In the genomic region with DNA sequence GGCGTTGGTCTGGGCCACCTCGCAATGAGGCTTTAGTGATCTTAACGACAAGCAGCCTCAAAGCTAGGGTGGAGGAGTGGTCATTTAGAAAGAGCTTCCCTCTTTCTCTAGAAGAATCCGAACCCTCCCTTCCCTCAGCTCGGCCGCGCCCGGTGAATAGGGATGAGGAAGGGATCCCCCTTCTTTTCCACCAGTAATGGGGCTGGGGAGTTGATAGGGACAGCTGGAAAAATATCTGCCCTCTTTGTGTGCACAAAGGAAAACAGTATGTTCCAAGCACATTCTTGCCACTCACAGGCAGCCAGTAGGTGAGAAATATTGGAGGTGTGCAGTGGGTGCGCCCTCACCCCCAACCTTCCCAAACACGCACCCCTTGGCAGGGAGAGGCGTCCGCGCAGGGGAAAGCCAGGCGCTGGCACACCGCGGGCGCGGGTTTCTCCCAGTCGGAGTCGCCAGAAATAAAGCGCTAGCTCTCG, we compare ENCODE assay signal across 27 cellular contexts. TPM values are rescaled to one million over a fixed set of nuclear protein-coding genes. Genes with fewer than 3 reads are reported as not detected.
DNase-seq lines count a peak whose midpoint lies in the region; ATAC-seq, FAIRE-seq and TF ChIP-seq lines count a peak whose summit lies in the region.
"Had no signal": no experiment of that assay in that cellular context is flagged by ENCODE, and none has a peak within 500 bp of the region (broad histone marks: within the 10 kb centered on the region; RNA-seq: fewer than 3 reads in every experiment).

No MANE protein-coding gene starts in this region.

- peak; percentile 26 for DNase-seq in activated naive CD8-positive, alpha-beta T cell treated with anti-CD3 and anti-CD28 coated beads, Interleukin-2, amount 10 ng/mL, durations not matched to agents 7 days and 5 days
- DNase-seq in activated naive CD8-positive, alpha-beta T cell treated with anti-CD3 and anti-CD28 coated beads, Interleukin-2, amount 50 U/mL, for 24 hours, result no peak
- peak in 1 of 2 experiments; percentile 59 for DNase-seq in H1 (ENCODE audit: low read depth in 1 of 2, low spot score in 2 of 2)
- DNase-seq in neuronal stem cell (ENCODE audit: low spot score), result peak; percentile 29
- no peak for DNase-seq in urothelium cell line (ENCODE audit: low spot score)
- no peak for DNase-seq in SKM-1 (lab: John Stamatoyannopoulos, UW; ENCODE audit: unreplicated experiment)
- DNase-seq in NCI-H2029 (lab: John Stamatoyannopoulos, UW), result no peak
- no peak for DNase-seq in mesenteric fat pad (ENCODE audit: low spot score)
- DNase-seq: ACHN; activated CD4-positive, alpha-beta T cell treated with anti-CD3 and anti-CD28 coated beads, Interleukin-2, amount 50 U/mL, for 48 hours; activated effector memory CD4-positive, alpha-beta T cell treated with Interleukin-2 at 50 U/mL for 16 hours; CD4-positive, CD25-positive, alpha-beta regulatory T cell; DMS153; KBM-7; NCI-H187 treated with DMSO at 0.1 percent for 48 hours; NCI-H446; Peyer's patch; SJCRH30; stimulated activated CD4-positive, alpha-beta T cell treated with anti-CD3 and anti-CD28 coated beads, Interleukin-4, amount 100 ng/mL, for 1 hour; stomach had no signal

- H3K79me2 ChIP-seq in H1 (ENCODE audit: control insufficient read depth in 1 of 2, insufficient read depth in 2 of 2, low read length in 2 of 2), result no peaks in the 10 kb centered on the region
- H3K79me2 ChIP-seq: parathyroid adenoma had no signal

- ATAC-seq in activated naive CD8-positive, alpha-beta T cell treated with anti-CD3 and anti-CD28 coated beads, Interleukin-2, amount 10 ng/mL, durations not matched to agents 7 days and 5 days (ENCODE audit: low read depth), result no peak
- no peak for ATAC-seq in activated naive CD8-positive, alpha-beta T cell treated with anti-CD3 and anti-CD28 coated beads, Interleukin-2, amount 50 U/mL, for 24 hours

- no peaks in the 10 kb centered on the region for H3K9me3 ChIP-seq in H1 (ENCODE audit: insufficient read depth in 2 of 2, low read depth in 1 of 2, low read length in 1 of 2)
- no peaks in the 10 kb centered on the region for H3K9me3 ChIP-seq in neuronal stem cell (replicated peaks in 1 of 2; ENCODE audit: control insufficient read depth in 2 of 2, insufficient read depth in 1 of 2, low read depth in 1 of 2, low read length in 2 of 2)
- H3K9me3 ChIP-seq: breast epithelium, Peyer's patch, SJCRH30 had no signal

- H3K56ac ChIP-seq in H1 (replicated peaks; ENCODE audit: insufficient read length, low read depth, low read length), result no peak overlapping the region

- peak overlapping the region; percentile 53 to 79 for H3K4me2 ChIP-seq in H1 (ENCODE audit: insufficient read depth in 1 of 2, low read depth in 2 of 2, low read length in 2 of 2)
- H3K4me2 ChIP-seq in neuronal stem cell (ENCODE audit: insufficient read depth, low read length, poor library complexity, severe bottlenecking), result peak overlapping the region; percentile 11

- TF ChIP-seq RAD21 in H1 (IDR thresholded peaks at IDR 0.05 in 1 of 2, conservative IDR thresholded peaks at IDR 0.05 in 1 of 2; ENCODE audit: low read depth in 2 of 2, low read length in 2 of 2), result no peak

- H2BK5ac ChIP-seq in H1 (ENCODE audit: low read depth, low read length) (no peak overlapping the region), neuronal stem cell (ENCODE audit: low read length) (no peak overlapping the region)

- H3K4me3 ChIP-seq in H1 (ENCODE audit: extremely low read depth in 1 of 4, insufficient read depth in 2 of 4, low read depth in 3 of 4, low read length in 4 of 4), result peak overlapping the region in 1 of 4 experiments; percentile 34; a peak in 1 of 8 replicates
- no peak overlapping the region for H3K4me3 ChIP-seq in neuronal stem cell (ENCODE audit: low read length in 2 of 2)
- H3K4me3 ChIP-seq: breast epithelium, lung, Peyer's patch, SJCRH30, stomach had no signal

- H2AK5ac ChIP-seq in H1 (ENCODE audit: low read depth, low read length) (no peak overlapping the region), neuronal stem cell (ENCODE audit: low read depth, low read length) (no peak overlapping the region)

- no peaks in the 10 kb centered on the region; a peak in 1 of 8 replicates for H3K36me3 ChIP-seq in H1 (ENCODE audit: control insufficient read depth in 2 of 4, insufficient read depth in 4 of 4, low read length in 3 of 4)
- no peaks in the 10 kb centered on the region for H3K36me3 ChIP-seq in neuronal stem cell (replicated peaks in 1 of 2; ENCODE audit: control insufficient read depth in 2 of 2, insufficient read depth in 2 of 2, low read length in 2 of 2)
- H3K36me3 ChIP-seq: breast epithelium, Peyer's patch, SJCRH30, stomach had no signal

- no peak overlapping the region for H3K23ac ChIP-seq in H1 (ENCODE audit: insufficient read length)
- no peak overlapping the region for H3K23ac ChIP-seq in neuronal stem cell (ENCODE audit: low read depth, low read length, poor library complexity)

- no peak for TF ChIP-seq CTCF in H1 (IDR thresholded peaks at IDR 0.05; ENCODE audit: control extremely low read depth in 1 of 3, insufficient read depth in 1 of 3, low read depth in 1 of 3, low read length in 3 of 3)

- H3K9ac ChIP-seq in H1 (replicated peaks in 1 of 4; ENCODE audit: extremely low read depth in 1 of 4, low read depth in 3 of 4, low read length in 3 of 4) (no peak overlapping the region), neuronal stem cell (ENCODE audit: low read depth, low read length, poor library complexity) (no peak overlapping the region)
- H3K9ac ChIP-seq: parathyroid adenoma had no signal

- WGBS in H1 (ENCODE audit: extremely low coverage in 1 of 2, insufficient coverage in 1 of 2, insufficient read length in 1 of 2, insufficient replicate concordance in 2 of 2, low coverage in 1 of 2, low lambda C conversion rate in 2 of 2, missing lambda C conversion rate in 1 of 2), 2 experiments, result 4% methylated on average over 22 of the region's 22 CpGs; no CpG with 5 or more reads in 1 of the 2 experiments
- WGBS in neuronal stem cell (ENCODE audit: extremely low coverage in 2 of 2, insufficient read length in 2 of 2, insufficient replicate concordance in 1 of 2), 2 donors, result no CpG with 5 or more reads among the region's 22 CpGs

- H2BK120ac ChIP-seq in H1 (replicated peaks; ENCODE audit: low read depth, low read length) (no peak overlapping the region), neuronal stem cell (ENCODE audit: low read depth, low read length) (no peak overlapping the region)

- peaks cover 2% of the 10 kb centered on the region for H3K36me3 Mint-ChIP-seq in activated naive CD8-positive, alpha-beta T cell treated with anti-CD3 and anti-CD28 coated beads, Interleukin-2, amount 10 ng/mL, durations not matched to agents 7 days and 5 days
- no peaks in the 10 kb centered on the region for H3K36me3 Mint-ChIP-seq in activated naive CD8-positive, alpha-beta T cell treated with anti-CD3 and anti-CD28 coated beads, Interleukin-2, amount 50 U/mL, for 24 hours (ENCODE audit: low read depth)

- H3K4ac ChIP-seq in H1 (replicated peaks; ENCODE audit: insufficient read length, low read depth, low read length) (no peak overlapping the region), neuronal stem cell (ENCODE audit: low read length) (no peak overlapping the region)

- H3K4me1 Mint-ChIP-seq in activated naive CD8-positive, alpha-beta T cell treated with anti-CD3 and anti-CD28 coated beads, Interleukin-2, amount 10 ng/mL, durations not matched to agents 7 days and 5 days, result peaks cover 16% of the 10 kb centered on the region
- peaks cover 20% of the 10 kb centered on the region for H3K4me1 Mint-ChIP-seq in activated naive CD8-positive, alpha-beta T cell treated with anti-CD3 and anti-CD28 coated beads, Interleukin-2, amount 50 U/mL, for 24 hours

- POLR2A ChIA-PET in activated naive CD8-positive, alpha-beta T cell treated with anti-CD3 and anti-CD28 coated beads, Interleukin-2, amount 10 ng/mL, durations not matched to agents 7 days and 5 days (lab: Charles Lee), result no interaction called here
- POLR2A ChIA-PET in H1 (lab: Charles Lee; ENCODE audit: partially characterized antibody), result interaction anchor here (0.6 to 2.3 kb wide), 3 partner anchors 11 to 15 kb away, joined by 4 to 10 read pairs (median 4); no protein-coding TSS in a partner anchor

- CTCF ChIA-PET in H1 (lab: Charles Lee; ENCODE audit: partially characterized antibody), result interaction anchor here (5.4 to 10.2 kb wide), 3 partner anchors 8 to 20 kb away, joined by 71 to 150 read pairs (median 85); a partner anchor contains a TSS

- H4K8ac ChIP-seq in H1 (ENCODE audit: extremely low read depth, insufficient read depth, low read length) (no peak overlapping the region; the same call in 1 of the 2 replicates), neuronal stem cell (ENCODE audit: low read depth, low read length) (no peak overlapping the region)

- peaks cover 4% of the 10 kb centered on the region; the same call in 1 of the 2 replicates for H3K23me2 ChIP-seq in H1 (ENCODE audit: low read depth, low read length)

- H3K27ac Mint-ChIP-seq in activated naive CD8-positive, alpha-beta T cell treated with anti-CD3 and anti-CD28 coated beads, Interleukin-2, amount 10 ng/mL, durations not matched to agents 7 days and 5 days, result no peak overlapping the region
- H3K27ac Mint-ChIP-seq in activated naive CD8-positive, alpha-beta T cell treated with anti-CD3 and anti-CD28 coated beads, Interleukin-2, amount 50 U/mL, for 24 hours, result no peak overlapping the region
- H3K27ac Mint-ChIP-seq: CD4-positive, CD25-positive, alpha-beta regulatory T cell had no signal

- no peak overlapping the region for H4K91ac ChIP-seq in H1 (replicated peaks; ENCODE audit: insufficient read length, low read length)
- no peak overlapping the region for H4K91ac ChIP-seq in neuronal stem cell (ENCODE audit: low read depth, low read length, poor library complexity)

- H2AFZ ChIP-seq in H1 (ENCODE audit: low read length) (no peak overlapping the region), neuronal stem cell (ENCODE audit: low read length) (no peak overlapping the region)
- H2AFZ ChIP-seq: parathyroid adenoma had no signal

- H3K4me3 Mint-ChIP-seq in activated naive CD8-positive, alpha-beta T cell treated with anti-CD3 and anti-CD28 coated beads, Interleukin-2, amount 10 ng/mL, durations not matched to agents 7 days and 5 days, result no peak overlapping the region
- H3K4me3 Mint-ChIP-seq in activated naive CD8-positive, alpha-beta T cell treated with anti-CD3 and anti-CD28 coated beads, Interleukin-2, amount 50 U/mL, for 24 hours, result no peak overlapping the region
- H3K4me3 Mint-ChIP-seq: CD4-positive, CD25-positive, alpha-beta regulatory T cell had no signal

- H2BK15ac ChIP-seq in H1 (ENCODE audit: low read length), result no peak overlapping the region
- H2BK15ac ChIP-seq in neuronal stem cell (ENCODE audit: low read length), result no peak overlapping the region

- peaks cover 10% of the 10 kb centered on the region for H3K9me3 Mint-ChIP-seq in activated naive CD8-positive, alpha-beta T cell treated with anti-CD3 and anti-CD28 coated beads, Interleukin-2, amount 10 ng/mL, durations not matched to agents 7 days and 5 days
- H3K9me3 Mint-ChIP-seq in activated naive CD8-positive, alpha-beta T cell treated with anti-CD3 and anti-CD28 coated beads, Interleukin-2, amount 50 U/mL, for 24 hours, result no peaks in the 10 kb centered on the region

- no peak overlapping the region for H2BK20ac ChIP-seq in H1 (ENCODE audit: low read length)

- peaks cover 27 to 33% of the 10 kb centered on the region in 2 experiments for H4K20me1 ChIP-seq in H1 (replicated peaks in 1 of 2; ENCODE audit: control insufficient read depth in 1 of 2, insufficient read depth in 2 of 2, low read length in 2 of 2)

- H3K79me1 ChIP-seq in H1 (ENCODE audit: low read depth, low read length) (no peaks in the 10 kb centered on the region), neuronal stem cell (ENCODE audit: low read depth, low read length) (peaks cover 5% of the 10 kb centered on the region)

- no peak overlapping the region for H3K14ac ChIP-seq in H1 (ENCODE audit: insufficient read length)
- no peak overlapping the region for H3K14ac ChIP-seq in neuronal stem cell (ENCODE audit: low read length)

- H3K18ac ChIP-seq in H1 (ENCODE audit: extremely low read depth, low read length) (no peak overlapping the region), neuronal stem cell (ENCODE audit: low read length) (peak overlapping the region; percentile 92)

- H3K27me3 Mint-ChIP-seq in activated naive CD8-positive, alpha-beta T cell treated with anti-CD3 and anti-CD28 coated beads, Interleukin-2, amount 10 ng/mL, durations not matched to agents 7 days and 5 days, result peaks cover 94% of the 10 kb centered on the region
- peaks cover 94% of the 10 kb centered on the region for H3K27me3 Mint-ChIP-seq in activated naive CD8-positive, alpha-beta T cell treated with anti-CD3 and anti-CD28 coated beads, Interleukin-2, amount 50 U/mL, for 24 hours

- H4K5ac ChIP-seq in H1 (ENCODE audit: insufficient read length, low read depth, low read length), result no peak overlapping the region

- TF ChIP-seq POLR2A in H1 (IDR thresholded peaks at IDR 0.05; ENCODE audit: control extremely low read depth in 1 of 2, low read depth in 2 of 2, low read length in 2 of 2), result no peak

- H3K4me1 ChIP-seq in H1 (replicated peaks in 1 of 4; ENCODE audit: control insufficient read depth in 3 of 4, insufficient read depth in 4 of 4, low read length in 3 of 4) (peaks cover 6 to 30% (median 22%) of the 10 kb centered on the region in 4 experiments), neuronal stem cell (ENCODE audit: control insufficient read depth in 2 of 2, insufficient read depth in 1 of 2, low read depth in 1 of 2, low read length in 2 of 2) (peaks cover 2 to 13% of the 10 kb centered on the region in 2 donors)
- H3K4me1 ChIP-seq: breast epithelium, parathyroid adenoma, SJCRH30 had no signal

- no peak for TF ChIP-seq EP300 in H1 (IDR thresholded peaks at IDR 0.05; ENCODE audit: borderline replicate concordance in 1 of 2, low read depth in 2 of 2, low read length in 2 of 2)

- H2BK12ac ChIP-seq in H1 (ENCODE audit: low read depth, low read length), result 0 out of 2 replicates have a peak overlapping the region, but pooled peaks have one; percentile 39
- H2BK12ac ChIP-seq in neuronal stem cell (ENCODE audit: low read length), result no peak overlapping the region

- no peak overlapping the region for H3K27ac ChIP-seq in H1 (ENCODE audit: low read depth, low read length)
- no peak overlapping the region for H3K27ac ChIP-seq in neuronal stem cell (replicated peaks; ENCODE audit: low read length)
- H3K27ac ChIP-seq: breast epithelium, parathyroid adenoma, Peyer's patch, SJCRH30, skin epidermis, stomach had no signal

- FAIRE-seq in H1 (lab: Jason Lieb, UNC) (no peak), urothelium cell line (lab: Jason Lieb, UNC) (peak; percentile 20)
- FAIRE-seq: islet of Langerhans had no signal

- H3K27me3 ChIP-seq in H1 (replicated peaks in 1 of 4; ENCODE audit: control insufficient read depth in 3 of 4, extremely low read depth in 1 of 4, insufficient read depth in 3 of 4, low read length in 3 of 4) (peaks cover 96 to 100% (median 100%) of the 10 kb centered on the region in 4 experiments), neuronal stem cell (ENCODE audit: control insufficient read depth in 3 of 3, insufficient read depth in 3 of 3, low read depth in 1 of 3, low read length in 3 of 3) (peaks cover 51 to 100% (median 98%) of the 10 kb centered on the region in 3 experiments)
- H3K27me3 ChIP-seq: SJCRH30 had no signal

RNA-seq across cellular contexts. Expression of a gene that starts 6.5 kb away (rescaled TPM):
- not detected for total RNA-seq in activated naive CD8-positive, alpha-beta T cell treated with anti-CD3 and anti-CD28 coated beads, Interleukin-2, amount 10 ng/mL, durations not matched to agents 7 days and 5 days
- total RNA-seq in H1 (2021; fragmentation: NEBNext Ultra II Directional; extraction: Animal tissue kit (Norgen Biotek cat#: 25700)), result not detected in 2 replicates
- polyA plus RNA-seq in H1 (2011; rRNA removed), result 0.06 TPM in 1 of 2 replicates, not detected in the other
- not detected for polyA plus RNA-seq in H1 (2011; cell fraction: cytosol; rRNA removed)
- polyA plus RNA-seq in H1 (2011; cell fraction: nucleus; rRNA removed), result 0.17 TPM
- polyA plus RNA-seq in H1 (2012, experiment 1 of 2), result not detected in 4 replicates
- not detected for polyA plus RNA-seq in H1 (2012, experiment 2 of 2)
- not detected for polyA plus RNA-seq in H1 (2013, experiment 1 of 2)
- 0.06 TPM for polyA plus RNA-seq in H1 (2013, experiment 2 of 2)
- 0.22 TPM in 1 of 2 replicates, not detected in the other for polyA minus RNA-seq in H1 (2011; rRNA and poly(A)+ RNA removed)
- polyA minus RNA-seq in H1 (2011; cell fraction: cytosol; rRNA and poly(A)+ RNA removed), result not detected
- polyA minus RNA-seq in H1 (2011; cell fraction: nucleus; rRNA and poly(A)+ RNA removed), result 0.60 TPM
- 5.1 TPM for polyA plus RNA-seq in neuronal stem cell (2013, experiment 1 of 2)
- polyA plus RNA-seq in neuronal stem cell (2013, experiment 2 of 2), result 4.3 TPM
- 0.22 TPM for total RNA-seq in mesenteric fat pad
- total RNA-seq: breast epithelium; CD4-positive, CD25-positive, alpha-beta regulatory T cell; myocyte; Peyer's patch; SJCRH30; T-helper 2 cell treated with Interferon-gamma antibody and Interleukin-4, amounts not matched to agents 100 ng/mL and 5 ng/mL, for 36 hours had no signal
- polyA plus RNA-seq: CD4-positive, CD25-positive, alpha-beta regulatory T cell had no signal

RNA-seq across cellular contexts. Expression of a gene that starts 12.8 kb away (rescaled TPM):
- total RNA-seq in activated naive CD8-positive, alpha-beta T cell treated with anti-CD3 and anti-CD28 coated beads, Interleukin-2, amount 10 ng/mL, durations not matched to agents 7 days and 5 days, result not detected
- total RNA-seq in H1 (2021; fragmentation: NEBNext Ultra II Directional; extraction: Animal tissue kit (Norgen Biotek cat#: 25700)), result not detected in 2 replicates
- not detected in 2 replicates for polyA plus RNA-seq in H1 (2011; rRNA removed)
- polyA plus RNA-seq in H1 (2011; cell fraction: cytosol; rRNA removed), result not detected
- not detected for polyA plus RNA-seq in H1 (2011; cell fraction: nucleus; rRNA removed)
- not detected in 4 replicates for polyA plus RNA-seq in H1 (2012, experiment 1 of 2)
- not detected for polyA plus RNA-seq in H1 (2012, experiment 2 of 2)
- 0.06 TPM for polyA plus RNA-seq in H1 (2013, experiment 1 of 2)
- not detected for polyA plus RNA-seq in H1 (2013, experiment 2 of 2)
- polyA minus RNA-seq in H1 (2011; rRNA and poly(A)+ RNA removed), result not detected in 2 replicates
- polyA minus RNA-seq in H1 (2011; cell fraction: cytosol; rRNA and poly(A)+ RNA removed), result not detected
- not detected for polyA minus RNA-seq in H1 (2011; cell fraction: nucleus; rRNA and poly(A)+ RNA removed)
- 0.52 TPM for polyA plus RNA-seq in neuronal stem cell (2013, experiment 1 of 2)
- polyA plus RNA-seq in neuronal stem cell (2013, experiment 2 of 2), result 0.66 TPM
- not detected for total RNA-seq in mesenteric fat pad
- total RNA-seq: CD4-positive, CD25-positive, alpha-beta regulatory T cell; lung; Peyer's patch; stomach; T-helper 2 cell treated with Interferon-gamma antibody and Interleukin-4, amounts not matched to agents 100 ng/mL and 5 ng/mL, for 36 hours had no signal
- polyA plus RNA-seq: CD4-positive, CD25-positive, alpha-beta regulatory T cell; lung had no signal

Comparison
In these comparisons a context has a peak if more than half of its experiments do, and no peak if none do; other contexts are left out.
1. DNase-seq: peak in activated naive CD8-positive, alpha-beta T cell treated with anti-CD3 and anti-CD28 coated beads, Interleukin-2, amount 10 ng/mL, durations not matched to agents 7 days and 5 days (single experiment) and neuronal stem cell (single experiment); none in activated naive CD8-positive, alpha-beta T cell treated with anti-CD3 and anti-CD28 coated beads, Interleukin-2, amount 50 U/mL, for 24 hours (single experiment), urothelium cell line (single experiment), SKM-1 (single experiment), NCI-H2029 (single experiment) and mesenteric fat pad (single experiment).